4 cellular contexts compared by ENCODE assay signal in genomic region chr1:32284777-32285176, GRCh38. TPM values are rescaled to one million over a fixed set of nuclear protein-coding genes. Genes with fewer than 3 reads are reported as not detected.
"Had no signal": no experiment of that assay in that cellular context is flagged by ENCODE, and none has a peak within 500 bp of the region (broad histone marks: within the 10 kb centered on the region; RNA-seq: fewer than 3 reads in every experiment).

No MANE protein-coding gene starts in this region.

RNA-seq across cellular contexts. Expression of gene LCK, which starts 33.7 kb away (rescaled TPM):
- total RNA-seq: ascending aorta, bronchial epithelial cell, chondrocyte had no signal
- polyA plus RNA-seq: cardiac muscle cell had no signal
